In genomic region chr4:49120804-49121203, GRCh38 we compare ENCODE assay signal across 8 cellular contexts.
A peak's percentile ranks its signal among the peaks of the same experiment; 100 is the strongest.
DNase-seq lines count a peak whose midpoint lies in the region; ATAC-seq and TF ChIP-seq lines count a peak whose summit lies in the region.
"Not testable (repeated sequence)": the region's sequence is repeated elsewhere in the genome, so short reads cannot be mapped to it uniquely, and the experiment has no call there.

No MANE protein-coding gene starts in this region.

- not testable (repeated sequence) for H3K36me3 Mint-ChIP-seq in central memory CD8-positive, alpha-beta T cell (ENCODE audit: insufficient read depth)

- H3K9me3 ChIP-seq in HEK293 (ENCODE audit: control insufficient read depth, insufficient read depth, low read depth, low read length); aorta (ENCODE audit: control insufficient read depth, low read length): not testable (repeated sequence)

- not testable (repeated sequence) for TF ChIP-seq CTCF in HEK293 (tag by site-specific recombination; IDR thresholded peaks at IDR 0.05)

- not testable (repeated sequence) for H3K27me3 Mint-ChIP-seq in central memory CD8-positive, alpha-beta T cell

- not testable (repeated sequence) for H3K4me3 ChIP-seq in HEK293 (ENCODE audit: low read depth, low read length); aorta (ENCODE audit: low read length in 2 of 2)

- WGBS in aorta, 2 donors, result 67 to 70% methylated on average over 10 of the region's 10 CpGs

- ATAC-seq in GM18505 (IDR thresholded peaks at IDR 0.05; ENCODE audit: unreplicated experiment) (peak; percentile 27), HG03521 (IDR thresholded peaks at IDR 0.05; ENCODE audit: unreplicated experiment) (peak; percentile 31), Right ventricle myocardium superior (ENCODE audit: poor library complexity) (peak; percentile 72), aorta (ENCODE audit: low FRiP score) (peak; percentile 88)
- ATAC-seq in central memory CD8-positive, alpha-beta T cell (replicated peaks; ENCODE audit: extremely low read depth, poor library complexity, severe bottlenecking), result peak; percentile 9

- POLR2A ChIA-PET in HEK293 (lab: Yijun Ruan, JAX), result not testable (repeated sequence)

- DNase-seq in SK-N-DZ (ENCODE audit: low spot score) (peak; percentile 82), myocyte (ENCODE audit: low read depth) (peak; percentile 37)
- DNase-seq in central memory CD8-positive, alpha-beta T cell (ENCODE audit: low spot score in 2 of 2); Right ventricle myocardium superior; aorta: not testable (repeated sequence)

- peaks cover 45% of the 10 kb centered on the region for H3K9me3 Mint-ChIP-seq in central memory CD8-positive, alpha-beta T cell

- not testable (repeated sequence) for H3K4me3 Mint-ChIP-seq in central memory CD8-positive, alpha-beta T cell

- intact Hi-C loops in Right ventricle myocardium superior (cut with DNase I); aorta (cut with DNase I): not testable (repeated sequence)

- H3K27ac Mint-ChIP-seq in central memory CD8-positive, alpha-beta T cell (ENCODE audit: low read depth), result not testable (repeated sequence)

- not testable (repeated sequence) for H3K27me3 ChIP-seq in aorta (ENCODE audit: control insufficient read depth in 1 of 2, insufficient read depth in 2 of 2, low read length in 1 of 2)

- H3K4me1 Mint-ChIP-seq in central memory CD8-positive, alpha-beta T cell, result not testable (repeated sequence)

- TF ChIP-seq POLR2A in GM18505 (IDR thresholded peaks at IDR 0.05; ENCODE audit: borderline replicate concordance, extremely low read depth, insufficient read depth, insufficient read length), result not testable (repeated sequence)

- H3K27ac ChIP-seq in HEK293 (ENCODE audit: extremely low read depth, low read depth, low read length); aorta (ENCODE audit: low read depth in 1 of 2, low read length in 2 of 2): not testable (repeated sequence)

- H3K4me1 ChIP-seq in HEK293 (ENCODE audit: control insufficient read depth, insufficient read depth, low read length); aorta (ENCODE audit: control insufficient read depth in 1 of 2, insufficient read depth in 2 of 2, low read length in 2 of 2): not testable (repeated sequence)

- CTCF ChIA-PET in HEK293 (lab: Yijun Ruan, JAX), result not testable (repeated sequence)

- H3K36me3 ChIP-seq in HEK293 (ENCODE audit: control insufficient read depth in 2 of 2, insufficient read depth in 1 of 2, low read length in 2 of 2); aorta (ENCODE audit: control insufficient read depth in 1 of 2, insufficient read depth in 2 of 2, low read length in 1 of 2): not testable (repeated sequence)

TF ChIP-seq in HEK293, 187 proteins besides CTCF, POLR2A, EP300 and RAD21:
- 0 out of 2 replicates have a peak, but pooled peaks have one; percentile 60 for TF ChIP-seq ZNF571 (tag by site-specific recombination; IDR thresholded peaks at IDR 0.05)

Comparison
In these comparisons a context has a peak if more than half of its experiments do, and no peak if none do; other contexts are left out.
1. ATAC-seq: peak in every context shown above with its lines; median percentile 88 in aorta; 72 in Right ventricle myocardium superior; 31 in HG03521; 27 in GM18505; 9 in central memory CD8-positive, alpha-beta T cell.